20 cellular contexts compared by ENCODE assay signal in the genomic region with DNA sequence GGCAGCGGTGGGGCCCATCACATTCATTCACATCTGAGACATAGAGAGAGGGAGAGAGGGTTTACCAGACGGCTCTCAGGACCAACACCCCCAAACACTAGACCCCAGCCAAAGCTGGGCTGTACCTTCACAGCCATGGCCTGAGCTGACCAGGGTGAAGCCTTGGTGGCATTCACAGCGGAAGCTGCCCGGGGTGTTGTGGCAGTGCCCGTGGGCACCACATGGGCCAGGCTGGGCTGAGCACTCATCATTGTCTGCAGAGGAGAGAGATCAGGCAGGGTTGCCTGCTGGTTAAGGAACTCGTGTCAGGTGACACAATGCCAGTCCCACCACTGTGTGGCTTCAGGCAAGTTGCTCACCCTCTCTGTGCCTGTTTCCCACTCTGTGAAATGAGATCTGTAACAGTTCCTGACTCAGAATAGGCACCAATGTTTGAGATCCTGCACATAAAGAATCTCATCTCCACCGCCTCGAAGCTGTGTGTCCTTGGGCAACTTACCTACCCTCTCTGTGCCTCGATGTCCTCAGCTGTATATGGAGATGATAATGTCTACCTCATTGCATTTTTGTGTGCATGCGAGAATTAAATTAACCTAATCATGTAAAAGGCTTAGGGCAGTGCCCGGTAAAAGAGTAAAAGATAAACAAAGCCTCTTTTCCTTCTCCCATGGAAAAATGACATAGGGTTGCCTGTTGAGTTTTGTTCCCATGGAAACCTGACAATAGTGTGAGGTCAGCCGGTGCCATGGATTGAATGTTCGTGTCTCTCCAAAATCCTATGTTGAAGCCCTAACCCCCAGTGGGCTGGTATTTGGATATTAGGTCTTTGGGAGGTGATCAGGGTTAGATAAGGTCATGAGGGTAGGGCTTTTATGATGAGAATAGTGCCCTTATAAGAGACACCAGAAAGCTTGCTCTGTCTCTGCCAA. TPM values are rescaled to one million over a fixed set of nuclear protein-coding genes. Genes with fewer than 3 reads are reported as not detected.
DNase-seq lines count a peak whose midpoint lies in the region; ATAC-seq, FAIRE-seq and TF ChIP-seq lines count a peak whose summit lies in the region.
"Had no signal": no experiment of that assay in that cellular context is flagged by ENCODE, and none has a peak within 500 bp of the region (broad histone marks: within the 10 kb centered on the region; RNA-seq: fewer than 3 reads in every experiment).

No MANE protein-coding gene starts in this region.

- no peaks in the 10 kb centered on the region for H3K79me2 ChIP-seq in K562 (ENCODE audit: control insufficient read depth, insufficient read depth, low read length)

- peaks cover 9% of the 10 kb centered on the region for H3K9me3 Mint-ChIP-seq in Caco-2 (ENCODE audit: unreplicated experiment)

- H3K36me3 ChIP-seq in Caco-2 (ENCODE audit: control insufficient read depth, insufficient read depth, low read length) (no peaks in the 10 kb centered on the region), K562 (ENCODE audit: control insufficient read depth, insufficient read depth, low read length) (no peaks in the 10 kb centered on the region), kidney (ENCODE audit: control insufficient read depth in 1 of 2, insufficient read depth in 2 of 2, low read length in 2 of 2) (no peaks in the 10 kb centered on the region)

- no peaks in the 10 kb centered on the region for H3K9me3 ChIP-seq in A549
- no peaks in the 10 kb centered on the region for H3K9me3 ChIP-seq in Caco-2
- H3K9me3 ChIP-seq in K562 (replicated peaks; ENCODE audit: control insufficient read depth, insufficient read depth, low read depth, low read length) = 0 out of 2 replicates have a peak, but pooled peaks cover 6% of the 10 kb centered on the region
- H3K9me3 ChIP-seq in kidney (ENCODE audit: control insufficient read depth in 1 of 2, low read length in 2 of 2) = no peaks in the 10 kb centered on the region

- H2AFZ ChIP-seq in K562 (ENCODE audit: low read depth, low read length) = no peak overlapping the region

- intact Hi-C loops in Caco-2 (cut with micrococcal nuclease; ENCODE audit: unreplicated experiment) = no loop called here
- intact Hi-C loops in K562 (cut with micrococcal nuclease) = no loop called here
- intact Hi-C loops in kidney (cut with DNase I) = no loop called here
- intact Hi-C loops in Right ventricle myocardium superior (cut with DNase I) = no loop called here

- no peak for TF ChIP-seq RAD21 in A549 (conservative IDR thresholded peaks at IDR 0.05 in 1 of 2, IDR thresholded peaks at IDR 0.05 in 1 of 2)
- no peak for TF ChIP-seq RAD21 in K562 (CRISPR knock-in tag; conservative IDR thresholded peaks at IDR 0.05 in 1 of 2, IDR thresholded peaks at IDR 0.05 in 1 of 2)

- BruUV-seq in Caco-2 (replicated peaks; lab: Mats Ljungman, UMichigan) (no TSS peak), K562 (replicated peaks; lab: Mats Ljungman, UMichigan) (no TSS peak)

- CTCF ChIA-PET in A549 (lab: Yijun Ruan, JAX) = interaction anchor here (0.6 kb wide), 1 partner anchor 59 kb away, joined by 3 read pairs; no protein-coding TSS in a partner anchor
- CTCF ChIA-PET in Caco-2 (lab: Charles Lee) = no interaction called here
- CTCF ChIA-PET in K562 (lab: Yijun Ruan, JAX; ENCODE audit: low intra/inter-chr PET ratio) = no interaction called here

- H3K27me3 Mint-ChIP-seq in Caco-2 (ENCODE audit: insufficient read depth, unreplicated experiment) = no peaks in the 10 kb centered on the region
- H3K27me3 Mint-ChIP-seq: T-cell had no signal

- H3K27ac ChIP-seq in A549 = no peak overlapping the region
- no peak overlapping the region for H3K27ac ChIP-seq in K562 (ENCODE audit: extremely low read depth, low read depth, low read length)
- no peak overlapping the region for H3K27ac ChIP-seq in kidney (ENCODE audit: low read depth in 2 of 2, low read length in 2 of 2)

- no peak for TF ChIP-seq EP300 in A549 (IDR thresholded peaks at IDR 0.05)
- TF ChIP-seq EP300 in K562 (IDR thresholded peaks at IDR 0.05; ENCODE audit: low read length) = no peak

- H3K4me3 ChIP-seq in A549 (no peak overlapping the region), Caco-2 (ENCODE audit: low read depth, low read length) (no peak overlapping the region), K562 (no peak overlapping the region), kidney (ENCODE audit: low read length in 2 of 2) (no peak overlapping the region)
- H3K4me3 ChIP-seq: GM12878 had no signal

- no peaks in the 10 kb centered on the region for H4K20me1 ChIP-seq in K562 (replicated peaks; ENCODE audit: control insufficient read depth, insufficient read depth, low read length)

- H3K4me1 ChIP-seq in A549 (no peaks in the 10 kb centered on the region), Caco-2 (no peaks in the 10 kb centered on the region), K562 (replicated peaks in 1 of 2; ENCODE audit: control insufficient read depth in 2 of 2, insufficient read depth in 2 of 2, low read length in 2 of 2) (peaks cover 0 to 12% of the 10 kb centered on the region in 2 experiments; a peak in 1 of 5 replicates), kidney (ENCODE audit: control insufficient read depth in 1 of 2, insufficient read depth in 1 of 2, low read depth in 1 of 2, low read length in 2 of 2) (no peaks in the 10 kb centered on the region)

- in situ Hi-C loops in K562 (cut with MboI) = no loop called here

- H3K4me2 ChIP-seq in A549 (no peak overlapping the region), K562 (ENCODE audit: insufficient read depth, low read length) (no peak overlapping the region)

- DNase-seq in A549 (ENCODE audit: low read depth in 1 of 2, low spot score in 1 of 2) (no peak), Caco-2 (no peak), K562 (ENCODE audit: extremely low read depth in 1 of 4, low spot score in 3 of 4) (no peak), kidney (peak; percentile 26), Right ventricle myocardium superior (no peak), EL (no peak), SW480 (ENCODE audit: low spot score) (no peak)
- DNase-seq: NCI-H1417 treated with DMSO at 0.1 percent for 48 hours; NCI-H187 treated with DMSO at 0.1 percent for 48 hours; NCI-H226; NCI-H524 treated with DMSO at 0.1 percent for 48 hours; NK-92 treated with Interleukin-12 subunit alpha and Interleukin-12 subunit beta, amount 100 ng/mL, for 24 hours; T-cell had no signal

- WGBS in A549 (ENCODE audit: missing lambda C conversion rate) = 56% methylated on average over 12 of the region's 13 CpGs
- 38% methylated on average over 13 of the region's 13 CpGs for WGBS in K562 (ENCODE audit: insufficient coverage, low coverage, missing lambda C conversion rate)

- no peaks in the 10 kb centered on the region for H3K4me1 Mint-ChIP-seq in Caco-2 (ENCODE audit: low read depth, unreplicated experiment)

- 0 out of 6 replicates have a peak, but pooled peaks of 1 of the 2 experiments have one; percentile 45 for ATAC-seq in A549
- no peak for ATAC-seq in K562
- no peak for ATAC-seq in Right ventricle myocardium superior (ENCODE audit: poor library complexity)
- ATAC-seq: GM12878, Right ventricle myocardium inferior, T-cell had no signal

- FAIRE-seq in A549 (lab: Jason Lieb, UNC) = no peak
- FAIRE-seq in K562 (lab: Jason Lieb, UNC) = no peak
- FAIRE-seq in kidney (lab: Jason Lieb, UNC) = no peak
- FAIRE-seq: GM12878, RCC 7860 had no signal

- peaks cover under 1% of the 10 kb centered on the region for H3K36me3 Mint-ChIP-seq in Caco-2 (ENCODE audit: insufficient read depth, unreplicated experiment)
- H3K36me3 Mint-ChIP-seq: CD14-positive monocyte, T-cell had no signal

- TF ChIP-seq POLR2A in A549 (IDR thresholded peaks at IDR 0.05; ENCODE audit: low read length) (no peak), K562 (conservative IDR thresholded peaks at IDR 0.05) (no peak)

- peak overlapping the region; percentile 46 for H3K27ac Mint-ChIP-seq in Caco-2 (ENCODE audit: unreplicated experiment)
- H3K27ac Mint-ChIP-seq: CD14-positive monocyte, T-cell had no signal

- no peak overlapping the region for H3K4me3 Mint-ChIP-seq in Caco-2 (ENCODE audit: unreplicated experiment)
- H3K4me3 Mint-ChIP-seq: CD14-positive monocyte, T-cell had no signal

- no peaks in the 10 kb centered on the region for H3K9me1 ChIP-seq in K562 (ENCODE audit: control insufficient read depth, insufficient read depth, low read length)

- TF ChIP-seq CTCF in A549 (IDR thresholded peaks at IDR 0.05) = no peak
- no peak for TF ChIP-seq CTCF in Caco-2 (IDR thresholded peaks at IDR 0.05; ENCODE audit: insufficient read depth in 1 of 2, low read depth in 1 of 2, low read length in 1 of 2, severe bottlenecking in 1 of 2, unreplicated experiment in 1 of 2)
- TF ChIP-seq CTCF in K562 (IDR thresholded peaks at IDR 0.05 in 2 of 3, conservative IDR thresholded peaks at IDR 0.05 in 1 of 3; ENCODE audit: insufficient read depth in 2 of 3, low read depth in 1 of 3, low read length in 3 of 3) = no peak
- no peak for TF ChIP-seq CTCF in kidney (IDR thresholded peaks at IDR 0.05; ENCODE audit: borderline replicate concordance, extremely low read depth, insufficient read depth)

- no peaks in the 10 kb centered on the region for H3K27me3 ChIP-seq in Caco-2 (replicated peaks; ENCODE audit: control insufficient read depth, insufficient read depth, low read length)
- H3K27me3 ChIP-seq in K562 (ENCODE audit: control insufficient read depth in 2 of 2, insufficient read depth in 2 of 2, low read length in 2 of 2) = no peaks in the 10 kb centered on the region

- POLR2A ChIA-PET in A549 (lab: Yijun Ruan, JAX) (no interaction called here), Caco-2 (lab: Charles Lee) (no interaction called here), K562 (lab: Yijun Ruan, JAX) (no interaction called here)

- H3K9ac ChIP-seq in K562 (ENCODE audit: insufficient read depth in 1 of 2, low read depth in 2 of 2, low read length in 2 of 2) (no peak overlapping the region), kidney (ENCODE audit: low read length in 2 of 2) (no peak overlapping the region)

RNA-seq across cellular contexts. Expression of a gene that starts 22.9 kb away (rescaled TPM):
- polyA plus RNA-seq in A549 (2011; rRNA removed) (not detected in 2 replicates), A549 (2017; fragmentation: RNase III; extraction: RNeasy Plus Mini Kit Qiagen cat#74134 plus additional on column Dnase treatment) (not detected in 3 replicates), K562 (2011; rRNA removed) (0.15 TPM in 1 of 2 replicates, not detected in the other), K562 (2014; fragmentation: Illumina TruSeq; extraction: Trizol) (not detected in 2 replicates), K562 (2014; fragmentation: Nextera tagmentation; extraction: Ambion mirVana) (not detected), K562 (2014; rRNA removed) (not detected in 2 replicates), kidney (ENCODE audit: insufficient read depth, low read depth, low replicate concordance) (not detected)
- polyA plus RNA-seq in A549 (2012; cell fraction: cytosol; rRNA removed) = not detected in 2 replicates
- polyA plus RNA-seq in A549 (2012; cell fraction: nucleus; rRNA removed) = 0.24 TPM in 1 of 2 replicates, not detected in the other
- polyA minus RNA-seq in A549 (2011; rRNA and poly(A)+ RNA removed) = not detected in 2 replicates
- total RNA-seq in Caco-2 (2022) (not detected in 2 replicates), K562 (2014; rRNA removed) (not detected in 2 replicates), K562 (2014; rRNA removed; fragmentation: Illumina TruSeq; extraction: Trizol) (not detected in 2 replicates), K562 (2015; rRNA removed; fragmentation: Illumina TruSeq; extraction: Trizol) (not detected in 2 replicates), K562 (2021) (not detected in 2 replicates), kidney (not detected), Right ventricle myocardium superior (not detected)
- total RNA-seq in K562 (2011; cell fraction: chromatin; rRNA removed; ENCODE audit: low replicate concordance) = not detected in 2 replicates
- total RNA-seq in K562 (2011; cell fraction: nucleolus; rRNA removed) = not detected in 2 replicates
- total RNA-seq in K562 (2011; cell fraction: nucleoplasm; rRNA removed) = not detected in 2 replicates
- 0.07 and 0.18 TPM in 2 replicates for polyA plus RNA-seq in K562 (2011; cell fraction: cytosol; rRNA removed)
- 0.14 TPM in 1 of 2 replicates, not detected in the other for polyA plus RNA-seq in K562 (2011; cell fraction: nucleus; rRNA removed)
- 0.10 TPM in 1 of 2 replicates, not detected in the other for polyA plus RNA-seq in K562 (2012)
- not detected in 2 replicates for polyA minus RNA-seq in K562 (2011; rRNA and poly(A)+ RNA removed)
- polyA minus RNA-seq in K562 (2011; cell fraction: cytosol; rRNA and poly(A)+ RNA removed) = not detected in 2 replicates
- polyA minus RNA-seq in K562 (2011; cell fraction: nucleus; rRNA and poly(A)+ RNA removed) = not detected in 2 replicates
- total RNA-seq: H4, MCF 10A, Right ventricle myocardium inferior had no signal
- polyA plus RNA-seq: AG04450, CD14-positive monocyte had no signal
